ENCODE assay signal across 7 cellular contexts in the genomic region with DNA sequence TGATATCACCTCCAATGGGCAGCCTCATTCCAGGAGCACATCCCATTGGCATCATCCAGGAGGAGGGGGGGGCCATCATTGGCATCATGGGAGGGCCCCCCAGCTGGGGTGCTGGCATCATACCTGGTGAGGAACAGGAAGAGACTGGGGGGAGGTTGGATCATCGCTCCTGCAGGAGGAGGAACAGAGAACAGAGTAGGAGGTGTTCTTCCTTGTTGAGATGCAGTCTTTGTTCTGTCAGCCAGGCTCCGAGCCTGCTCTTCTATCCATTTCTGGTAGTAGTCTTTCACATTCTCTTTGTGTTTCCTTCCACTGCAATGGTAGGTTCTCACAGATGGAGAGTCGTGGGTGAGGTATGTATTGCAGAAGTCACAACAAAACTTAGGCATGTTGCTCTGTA.
"Had no signal": no experiment of that assay in that cellular context is flagged by ENCODE, and none has a peak within 500 bp of the region (broad histone marks: within the 10 kb centered on the region; RNA-seq: fewer than 3 reads in every experiment).

No MANE protein-coding gene starts in this region.

- FAIRE-seq: HepG2 had no signal

- H3K27ac ChIP-seq: GM23248, HL-60 had no signal

- DNase-seq: GM23248, GOT3, H7, HFFc6, KBM-7 had no signal
